8 cellular contexts compared by ENCODE assay signal in genomic region chr5:42811591-42812392, GRCh38. TPM values are rescaled to one million over a fixed set of nuclear protein-coding genes. Genes with fewer than 3 reads are reported as not detected.
DNase-seq lines count a peak whose midpoint lies in the region; ATAC-seq, FAIRE-seq and TF ChIP-seq lines count a peak whose summit lies in the region.

TSS of gene SELENOP (minus strand) at chr5:42811892. CDS start at chr5:42808353, 3,539 bp downstream.

- POLR2A ChIA-PET in HepG2 (lab: Yijun Ruan, JAX): interaction anchor here (0.7 to 7.1 kb wide), 33 partner anchors 9 to 1180 kb away, joined by 3 to 263 read pairs (median 4); partner anchors contain the start of genes C5orf34, FBXO4, RIMOC1 and TMEM267
- POLR2A ChIA-PET in activated CD4-positive, alpha-beta memory T cell treated with anti-CD3 and anti-CD28 coated beads for 36 hours (lab: Charles Lee): no interaction called here

- H3K79me2 ChIP-seq in HepG2 (ENCODE audit: insufficient read depth, low read length): peaks cover 84% of the 10 kb centered on the region

- H3K4me3 ChIP-seq in BLaER1 treated with 17β-estradiol and CSF1 and Interleukin-3, amounts not matched to agents 10 nM and 100 nM: peak within 1 kb of the TSS in 3 of 10 experiments; percentile 31 to 60 (median 57); a peak in 5 of 20 replicates
- peak within 1 kb of the TSS; percentile 72 to 100 (median 84) for H3K4me3 ChIP-seq in HepG2 (replicated peaks in 1 of 3; ENCODE audit: insufficient read depth in 1 of 3, low read depth in 2 of 3, low read length in 3 of 3)
- peak within 1 kb of the TSS; percentile 31 for H3K4me3 ChIP-seq in thymus (ENCODE audit: low read length)

- H3K9me3 Mint-ChIP-seq in activated CD4-positive, alpha-beta memory T cell treated with anti-CD3 and anti-CD28 coated beads for 36 hours: no peaks in the 10 kb centered on the region

- FAIRE-seq in HepG2 (lab: Jason Lieb, UNC): peak; percentile 59

- no peaks in the 10 kb centered on the region for H3K27me3 ChIP-seq in BLaER1 treated with 17β-estradiol and CSF1 and Interleukin-3, amounts not matched to agents 10 nM and 100 nM
- peaks cover 0 to 5% of the 10 kb centered on the region in 2 experiments; a peak in 1 of 5 replicates for H3K27me3 ChIP-seq in HepG2 (ENCODE audit: control insufficient read depth in 1 of 2, insufficient read depth in 2 of 2, low read length in 2 of 2)
- H3K27me3 ChIP-seq in thymus (ENCODE audit: control insufficient read depth, insufficient read depth): no peaks in the 10 kb centered on the region

- intact Hi-C loops in HepG2 (cut with micrococcal nuclease; ENCODE audit: unreplicated experiment): loop anchor here (1.0 to 10.0 kb wide), 5 partner anchors 13 to 313 kb away; partner anchors contain the start of gene ZNF131
- intact Hi-C loops in activated CD4-positive, alpha-beta memory T cell treated with anti-CD3 and anti-CD28 coated beads for 36 hours (cut with micrococcal nuclease): no loop called here

- H3K4me1 Mint-ChIP-seq in activated CD4-positive, alpha-beta memory T cell treated with anti-CD3 and anti-CD28 coated beads for 36 hours (ENCODE audit: low read depth): peaks cover 2% of the 10 kb centered on the region

- peak; percentile 41 to 78 for DNase-seq in NCI-H2081 (lab: John Stamatoyannopoulos, UW)
- DNase-seq in dermis microvascular lymphatic vessel endothelial cell (ENCODE audit: low read depth in 2 of 2): peak in 1 of 2 donors; percentile 41
- peak; percentile 99 for DNase-seq in HepG2 (ENCODE audit: low spot score)
- no peak for DNase-seq in activated CD4-positive, alpha-beta memory T cell treated with anti-CD3 and anti-CD28 coated beads for 36 hours

- H3K4me3 Mint-ChIP-seq in activated CD4-positive, alpha-beta memory T cell treated with anti-CD3 and anti-CD28 coated beads for 36 hours: no peak within 1 kb of the TSS

- H3K9me3 ChIP-seq in BLaER1 treated with 17β-estradiol and CSF1 and Interleukin-3, amounts not matched to agents 10 nM and 100 nM (replicated peaks in 1 of 11): no peaks in the 10 kb centered on the region
- H3K9me3 ChIP-seq in HepG2 (ENCODE audit: low read length): no peaks in the 10 kb centered on the region
- no peaks in the 10 kb centered on the region for H3K9me3 ChIP-seq in thymus (ENCODE audit: control insufficient read depth)

- peak within 1 kb of the TSS; percentile 23 to 75 (median 38); a peak in 18 of 22 replicates for H3K4me2 ChIP-seq in BLaER1 treated with 17β-estradiol and CSF1 and Interleukin-3, amounts not matched to agents 10 nM and 100 nM
- peak within 1 kb of the TSS; percentile 76 for H3K4me2 ChIP-seq in HepG2 (ENCODE audit: low read depth, low read length)

- peak; percentile 98 to 100 for TF ChIP-seq POLR2A in HepG2 (IDR thresholded peaks at IDR 0.05; ENCODE audit: insufficient read depth in 1 of 2, low read depth in 2 of 2, low read length in 2 of 2)

- no peaks in the 10 kb centered on the region for H3K36me3 Mint-ChIP-seq in activated CD4-positive, alpha-beta memory T cell treated with anti-CD3 and anti-CD28 coated beads for 36 hours

- TF ChIP-seq EP300 in HepG2 (IDR thresholded peaks at IDR 0.05; ENCODE audit: low read depth in 2 of 2, low read length in 2 of 2): peak; percentile 84 to 96
- peak; percentile 89 for TF ChIP-seq EP300 in HepG2 (CRISPR knock-in tag; IDR thresholded peaks at IDR 0.05; ENCODE audit: borderline replicate concordance)

- H3K27me3 Mint-ChIP-seq in activated CD4-positive, alpha-beta memory T cell treated with anti-CD3 and anti-CD28 coated beads for 36 hours: peaks cover 1% of the 10 kb centered on the region

- H2AFZ ChIP-seq in HepG2 (ENCODE audit: low read length): no peak within 1 kb of the TSS

- H3K9ac ChIP-seq in BLaER1 treated with 17β-estradiol and CSF1 and Interleukin-3, amounts not matched to agents 10 nM and 100 nM: peak within 1 kb of the TSS in 2 of 11 experiments; percentile 74 to 91; a peak in 4 of 22 replicates
- peak within 1 kb of the TSS; percentile 99 for H3K9ac ChIP-seq in HepG2 (ENCODE audit: insufficient read depth, low read depth, low read length)

- no peak for TF ChIP-seq RAD21 in HepG2 (CRISPR knock-in tag; IDR thresholded peaks at IDR 0.05)

- H3K27ac Mint-ChIP-seq in activated CD4-positive, alpha-beta memory T cell treated with anti-CD3 and anti-CD28 coated beads for 36 hours: no peak within 1 kb of the TSS

- under 1% methylated on average over 6 of the region's 6 CpGs for WGBS in HepG2 (ENCODE audit: low lambda C conversion rate)
- 38% methylated on average over 6 of the region's 6 CpGs for WGBS in thymus

- CTCF ChIA-PET in HepG2 (lab: Yijun Ruan, JAX; ENCODE audit: low intra/inter-chr PET ratio, low total read pairs): interaction anchor here (0.6 kb wide), 1 partner anchor 91 kb away, joined by 3 read pairs; no protein-coding TSS in a partner anchor
- CTCF ChIA-PET in activated CD4-positive, alpha-beta memory T cell treated with anti-CD3 and anti-CD28 coated beads for 36 hours (lab: Charles Lee): interaction anchor here (0.7 kb wide), 1 partner anchor 968 kb away, joined by 3 read pairs; no protein-coding TSS in a partner anchor

- TF ChIP-seq CTCF in HepG2 (CRISPR knock-in tag; IDR thresholded peaks at IDR 0.05): no peak

- ATAC-seq in HepG2: peak; percentile 84
- ATAC-seq in GM21619 (IDR thresholded peaks at IDR 0.05; ENCODE audit: unreplicated experiment): no peak
- ATAC-seq in HG02759 (IDR thresholded peaks at IDR 0.05; ENCODE audit: unreplicated experiment): no peak

- in situ Hi-C loops in HepG2 (cut with HindIII; ENCODE audit: extremely low pct_ligation_motif_present, low pct_unique_long_range_greater_than_20kb): loop anchor here (25.0 kb wide), 1 partner anchor 201 kb away; no protein-coding TSS in a partner anchor

- peaks cover 0 to 48% (median 0%) of the 10 kb centered on the region in 11 experiments; a peak in 2 of 22 replicates for H4K20me1 ChIP-seq in BLaER1 treated with 17β-estradiol and CSF1 and Interleukin-3, amounts not matched to agents 10 nM and 100 nM
- H4K20me1 ChIP-seq in HepG2 (ENCODE audit: insufficient read depth, low read length): peaks cover 48% of the 10 kb centered on the region

- BruUV-seq in HepG2 (replicated peaks; lab: Mats Ljungman, UMichigan): no TSS peak

- peaks cover 8 to 33% (median 12%) of the 10 kb centered on the region in 10 experiments for H3K4me1 ChIP-seq in BLaER1 treated with 17β-estradiol and CSF1 and Interleukin-3, amounts not matched to agents 10 nM and 100 nM
- peaks cover 52% of the 10 kb centered on the region for H3K4me1 ChIP-seq in HepG2 (ENCODE audit: insufficient read depth, low read length)
- no peaks in the 10 kb centered on the region for H3K4me1 ChIP-seq in thymus (ENCODE audit: control insufficient read depth, insufficient read depth, low read length)

- H3K36me3 ChIP-seq in BLaER1 treated with 17β-estradiol and CSF1 and Interleukin-3, amounts not matched to agents 10 nM and 100 nM: peaks cover 0 to 43% (median 0%) of the 10 kb centered on the region in 11 experiments; a peak in 2 of 22 replicates
- H3K36me3 ChIP-seq in HepG2 (replicated peaks in 1 of 2; ENCODE audit: control insufficient read depth in 1 of 2, insufficient read depth in 2 of 2, low read length in 2 of 2) (peaks cover 0 to 29% of the 10 kb centered on the region in 2 experiments; a peak in 3 of 5 replicates), thymus (ENCODE audit: control insufficient read depth, insufficient read depth) (no peaks in the 10 kb centered on the region)

- peak within 1 kb of the TSS in 3 of 11 experiments; percentile 5 to 76 (median 75); a peak in 3 of 22 replicates for H3K27ac ChIP-seq in BLaER1 treated with 17β-estradiol and CSF1 and Interleukin-3, amounts not matched to agents 10 nM and 100 nM
- H3K27ac ChIP-seq in HepG2 (ENCODE audit: extremely low read length, insufficient read depth, low read length): peak within 1 kb of the TSS; percentile 96
- H3K27ac ChIP-seq in thymus (ENCODE audit: low read depth): no peak within 1 kb of the TSS

TF ChIP-seq in HepG2, 621 proteins besides CTCF, POLR2A, EP300 and RAD21 (continues in another document):
- TF ChIP-seq SMAD3 (CRISPR knock-in tag; IDR thresholded peaks at IDR 0.05) (peak; percentile 75), PITX1 (CRISPR knock-in tag; IDR thresholded peaks at IDR 0.05) (peak; percentile 87), TMF1 (CRISPR knock-in tag; IDR thresholded peaks at IDR 0.05; ENCODE audit: low read depth) (no peak), ZNF678 (CRISPR knock-in tag; IDR thresholded peaks at IDR 0.05) (no peak), PAF1 (CRISPR knock-in tag; IDR thresholded peaks at IDR 0.05) (peak; percentile 52; the same call in 1 of the 2 replicates)

RNA-seq across cellular contexts. Expression of gene SELENOP, which starts in this region (rescaled TPM):
- total RNA-seq in dermis microvascular lymphatic vessel endothelial cell (163 and 604 TPM in 2 replicates), HepG2 (2016; rRNA removed; fragmentation: Illumina TruSeq; extraction: Trizol) (1,596 and 1,895 TPM in 2 replicates)
- 296 and 300 TPM in 2 replicates for total RNA-seq in HepG2 (2016; cell fraction: cytosol; rRNA removed; fragmentation: Illumina TruSeq; extraction: Trizol; ENCODE audit: low read depth)
- total RNA-seq in HepG2 (2016; cell fraction: insoluble cytoplasmic fraction; rRNA removed; fragmentation: Illumina TruSeq; extraction: Trizol): 1,577 and 1,852 TPM in 2 replicates
- total RNA-seq in HepG2 (2016; cell fraction: membrane; rRNA removed; fragmentation: Illumina TruSeq; extraction: Trizol): 957 and 1,066 TPM in 2 replicates
- 1,184 and 1,437 TPM in 2 replicates for total RNA-seq in HepG2 (2016; cell fraction: nucleus; rRNA removed; fragmentation: Illumina TruSeq; extraction: Trizol)
- polyA plus RNA-seq in HepG2 (2011; rRNA removed) (1,422 and 2,083 TPM in 2 replicates), thymus (104 TPM)
- 1,126 and 1,365 TPM in 2 replicates for polyA plus RNA-seq in HepG2 (2011; cell fraction: cytosol; rRNA removed)
- 348 and 391 TPM in 2 replicates for polyA plus RNA-seq in HepG2 (2011; cell fraction: nucleus; rRNA removed)
- 1,145 and 1,833 TPM in 2 replicates for polyA plus RNA-seq in HepG2 (2012)
- 164 and 181 TPM in 2 replicates for polyA plus RNA-seq in HepG2 (2016; cell fraction: cytosol; fragmentation: Illumina TruSeq; extraction: Trizol; ENCODE audit: low read depth)
- 1,195 and 1,209 TPM in 2 replicates for polyA plus RNA-seq in HepG2 (2016; cell fraction: insoluble cytoplasmic fraction; fragmentation: Illumina TruSeq; extraction: Trizol; ENCODE audit: low read depth)
- 458 and 520 TPM in 2 replicates for polyA plus RNA-seq in HepG2 (2016; cell fraction: membrane; fragmentation: Illumina TruSeq; extraction: Trizol; ENCODE audit: low read depth)
- 1,480 and 1,518 TPM in 2 replicates for polyA plus RNA-seq in HepG2 (2016; cell fraction: nucleus; fragmentation: Illumina TruSeq; extraction: Trizol; ENCODE audit: insufficient read depth, low read depth)
- polyA minus RNA-seq in HepG2 (2011; rRNA and poly(A)+ RNA removed; ENCODE audit: low replicate concordance): 1.0 and 783 TPM in 2 replicates
- polyA minus RNA-seq in HepG2 (2011; cell fraction: cytosol; rRNA and poly(A)+ RNA removed): 1,217 and 1,367 TPM in 2 replicates
- polyA minus RNA-seq in HepG2 (2011; cell fraction: nucleus; rRNA and poly(A)+ RNA removed): 527 and 880 TPM in 2 replicates
- not detected for total RNA-seq in activated CD4-positive, alpha-beta memory T cell treated with anti-CD3 and anti-CD28 coated beads for 36 hours

Comparison
In these comparisons a context has a peak if more than half of its experiments do, and no peak if none do; other contexts are left out.
1. RNA of gene SELENOP (total RNA-seq): 296 to 1,895 TPM in HepG2 and 163 to 604 TPM in dermis microvascular lymphatic vessel endothelial cell; not detected in activated CD4-positive, alpha-beta memory T cell treated with anti-CD3 and anti-CD28 coated beads for 36 hours; every median in the first group is over 100 times any median in the second.